In the genomic region with DNA sequence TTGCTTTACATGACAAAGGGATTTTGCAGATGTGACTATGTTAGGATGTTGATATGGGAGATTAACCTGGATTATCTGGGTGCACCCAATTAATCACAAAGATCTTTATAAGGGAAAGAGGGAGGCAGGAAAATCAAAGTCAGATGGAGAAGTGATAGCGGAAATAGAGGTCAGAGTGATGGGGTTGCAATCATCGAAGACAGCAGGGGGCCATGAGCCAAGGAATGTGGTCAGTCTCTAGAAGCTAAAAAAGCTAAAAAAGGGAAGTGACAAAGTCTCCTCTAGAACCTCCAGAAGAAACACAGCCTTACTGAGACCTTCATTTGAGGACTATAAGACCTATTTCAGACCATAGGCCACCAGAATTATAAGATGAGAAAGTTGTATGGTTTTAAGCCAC, we compare ENCODE assay signal across 18 cellular contexts.
"Had no signal": no experiment of that assay in that cellular context is flagged by ENCODE, and none has a peak within 500 bp of the region (broad histone marks: within the 10 kb centered on the region; RNA-seq: fewer than 3 reads in every experiment).

No MANE protein-coding gene starts in this region.

- H3K4me1 ChIP-seq: parathyroid adenoma, right lobe of liver, suprapubic skin, transverse colon had no signal

- H3K9me3 ChIP-seq: neutrophil, right lobe of liver, suprapubic skin, transverse colon had no signal

- H3K36me3 ChIP-seq: neutrophil, right lobe of liver, suprapubic skin, transverse colon had no signal

- H3K27me3 ChIP-seq: neutrophil, right lobe of liver, suprapubic skin, transverse colon had no signal

- H3K27ac ChIP-seq: neutrophil, parathyroid adenoma, right lobe of liver, suprapubic skin, transverse colon had no signal

- ATAC-seq: left lobe of liver; natural killer cell treated with Interleukin-12 subunit alpha and Interleukin-12 subunit beta and Interleukin-15 and Interleukin-18, amount 100 ng/mL, for 72 hours; right lobe of liver; stimulated activated naive CD8-positive, alpha-beta T cell treated with anti-CD3 and anti-CD28 coated beads, Interleukin-15, amount 100 ng/mL, for 72 hours had no signal

- DNase-seq: activated CD4-positive, alpha-beta T cell treated with anti-CD3 and anti-CD28 coated beads, Interleukin-2, amount 50 U/mL, for 1 hour; activated gamma-delta T cell; cerebellar nuclear complex; cortex of kidney; head of caudate nucleus; kidney; right lobe of liver; small intestine; stimulated activated CD4-positive, alpha-beta T cell treated with anti-CD3 and anti-CD28 coated beads, Interleukin-15, amount 100 ng/mL, for 24 hours; stimulated activated CD4-positive, alpha-beta T cell treated with anti-CD3 and anti-CD28 coated beads, Interleukin-2, amount 100 ng/mL, for 48 hours; stimulated activated naive CD8-positive, alpha-beta T cell treated with anti-CD3 and anti-CD28 coated beads, Interleukin-15, amount 100 ng/mL, for 72 hours; transverse colon had no signal

- H3K79me2 ChIP-seq: parathyroid adenoma had no signal

- H3K9ac ChIP-seq: parathyroid adenoma had no signal

- H3K4me3 ChIP-seq: lung, right lobe of liver, suprapubic skin, transverse colon had no signal
